ENCODE assay signal across 13 cellular contexts in genomic region chr17:81494984-81495383, GRCh38. TPM values are rescaled to one million over a fixed set of nuclear protein-coding genes. Genes with fewer than 3 reads are reported as not detected.
DNase-seq lines count a peak whose midpoint lies in the region; ATAC-seq and TF ChIP-seq lines count a peak whose summit lies in the region.
"Had no signal": no experiment of that assay in that cellular context is flagged by ENCODE, and none has a peak within 500 bp of the region (broad histone marks: within the 10 kb centered on the region; RNA-seq: fewer than 3 reads in every experiment).

No MANE protein-coding gene starts in this region.

- H2BK5ac ChIP-seq in neuronal stem cell (ENCODE audit: low read length) = no peak overlapping the region

- POLR2A ChIA-PET in SK-N-SH (lab: Yijun Ruan, JAX) = interaction anchor here (0.6 kb wide), 1 partner anchor 16 kb away, joined by 3 read pairs; no protein-coding TSS in a partner anchor

- no peaks in the 10 kb centered on the region for H3K9me3 Mint-ChIP-seq in stimulated activated memory B cell treated with anti-CD40 and anti-IgM and Interleukin-4, amounts not matched to agents 10 μg/mL and 1 μg/mL and 100 μg/mL, for 72 hours
- H3K9me3 Mint-ChIP-seq: mesothelial cell of epicardium; T-helper 1 cell treated with Interleukin-12 subunit alpha and Interleukin-12 subunit beta and Interleukin-4 antibody, amounts not matched to agents 30 μg/mL and 1 μg/mL, for 36 hours had no signal

- H3K9me2 ChIP-seq in MM.1S (replicated peaks; ENCODE audit: insufficient read depth, low read length) = no peaks in the 10 kb centered on the region
- H3K9me2 ChIP-seq in SK-N-SH = no peaks in the 10 kb centered on the region

- no peaks in the 10 kb centered on the region for H3K36me3 Mint-ChIP-seq in stimulated activated memory B cell treated with anti-CD40 and anti-IgM and Interleukin-4, amounts not matched to agents 10 μg/mL and 1 μg/mL and 100 μg/mL, for 72 hours
- H3K36me3 Mint-ChIP-seq: mesothelial cell of epicardium had no signal

- peaks cover 2% of the 10 kb centered on the region for H3K79me1 ChIP-seq in neuronal stem cell (ENCODE audit: low read depth, low read length)

- H3K9ac ChIP-seq in MM.1S (ENCODE audit: low read length) (no peak overlapping the region; the same call in 1 of the 2 replicates), SK-N-SH (no peak overlapping the region), neuronal stem cell (ENCODE audit: low read depth, low read length, poor library complexity) (no peak overlapping the region), colonic mucosa (ENCODE audit: low read depth in 2 of 2, low read length in 2 of 2) (no peak overlapping the region)

- H2AK5ac ChIP-seq in neuronal stem cell (ENCODE audit: low read depth, low read length) = no peak overlapping the region

- no peak overlapping the region for H3K27ac Mint-ChIP-seq in stimulated activated memory B cell treated with anti-CD40 and anti-IgM and Interleukin-4, amounts not matched to agents 10 μg/mL and 1 μg/mL and 100 μg/mL, for 72 hours
- H3K27ac Mint-ChIP-seq: mesothelial cell of epicardium had no signal

- H3K4me2 ChIP-seq in MM.1S (ENCODE audit: low read depth, low read length) = peak overlapping the region; percentile 65
- no peak overlapping the region for H3K4me2 ChIP-seq in SK-N-SH
- no peak overlapping the region for H3K4me2 ChIP-seq in neuronal stem cell (ENCODE audit: insufficient read depth, low read length, poor library complexity, severe bottlenecking)

- DNase-seq in NCI-H345 (lab: John Stamatoyannopoulos, UW) (peak; percentile 35), NCI-H345 treated with DMSO at 0.1 percent for 48 hours (lab: John Stamatoyannopoulos, UW; ENCODE audit: unreplicated experiment) (no peak), MM.1S (no peak), SK-N-SH (peak; percentile 86), neuronal stem cell (ENCODE audit: low spot score) (no peak), colonic mucosa (no peak), OCI-M2 (lab: John Stamatoyannopoulos, UW; ENCODE audit: unreplicated experiment) (no peak)
- DNase-seq: activated T-cell treated with anti-CD3 and anti-CD28 coated beads, Interleukin-2, amount 50 U/mL, for 1 hour; cerebellar nuclear complex had no signal

- H3K79me2 ChIP-seq in MM.1S (ENCODE audit: low read length) (no peaks in the 10 kb centered on the region), SK-N-SH (ENCODE audit: insufficient read depth) (no peaks in the 10 kb centered on the region)

- WGBS in SK-N-SH (ENCODE audit: low lambda C conversion rate) = 19% methylated on average over 3 of the region's 3 CpGs
- WGBS in neuronal stem cell (ENCODE audit: extremely low coverage in 2 of 2, insufficient read length in 2 of 2, insufficient replicate concordance in 1 of 2), 2 donors = no CpG with 5 or more reads among the region's 3 CpGs

- H3K18ac ChIP-seq in neuronal stem cell (ENCODE audit: low read length) = no peak overlapping the region

- no peak; the same call in 1 of the 2 replicates for TF ChIP-seq RAD21 in SK-N-SH (IDR thresholded peaks at IDR 0.05; ENCODE audit: low read length)

- no peak overlapping the region for H2BK12ac ChIP-seq in neuronal stem cell (ENCODE audit: low read length)

- H4K20me1 ChIP-seq in MM.1S (ENCODE audit: insufficient read depth, low read length) (no peaks in the 10 kb centered on the region), SK-N-SH (ENCODE audit: insufficient read depth) (no peaks in the 10 kb centered on the region)

- H3K27me3 Mint-ChIP-seq in stimulated activated memory B cell treated with anti-CD40 and anti-IgM and Interleukin-4, amounts not matched to agents 10 μg/mL and 1 μg/mL and 100 μg/mL, for 72 hours = peaks cover 54% of the 10 kb centered on the region

- CTCF ChIA-PET in SK-N-SH (lab: Yijun Ruan, JAX) = interaction anchor here (1.4 to 2.3 kb wide), 3 partner anchors 11 to 65 kb away, joined by 3 to 19 read pairs (median 4); no protein-coding TSS in a partner anchor

- intact Hi-C loops in colonic mucosa (cut with DNase I) = no loop called here

- no peak overlapping the region for H2BK15ac ChIP-seq in neuronal stem cell (ENCODE audit: low read length)

- no peak for TF ChIP-seq CTCF in MM.1S (IDR thresholded peaks at IDR 0.05; ENCODE audit: low read length)
- no peak for TF ChIP-seq CTCF in SK-N-SH (IDR thresholded peaks at IDR 0.05)
- no peak for TF ChIP-seq CTCF in colonic mucosa (IDR thresholded peaks at IDR 0.05)

- H3K36me3 ChIP-seq in MM.1S (replicated peaks; ENCODE audit: insufficient read depth, low read length) (no peaks in the 10 kb centered on the region), SK-N-SH (replicated peaks in 1 of 2; ENCODE audit: control insufficient read depth in 1 of 2, insufficient read depth in 2 of 2, low read length in 1 of 2) (no peaks in the 10 kb centered on the region), neuronal stem cell (replicated peaks in 1 of 2; ENCODE audit: control insufficient read depth in 2 of 2, insufficient read depth in 2 of 2, low read length in 2 of 2) (no peaks in the 10 kb centered on the region), colonic mucosa (no peaks in the 10 kb centered on the region)

- H3K4ac ChIP-seq in neuronal stem cell (ENCODE audit: low read length) = no peak overlapping the region

- H3K27ac ChIP-seq in MM.1S (ENCODE audit: low read length) (no peak overlapping the region), SK-N-SH (ENCODE audit: low read depth in 2 of 2, low read length in 1 of 2) (peak overlapping the region in 1 of 2 experiments; percentile 29; a peak in 1 of 4 replicates), neuronal stem cell (replicated peaks; ENCODE audit: low read length) (no peak overlapping the region), colonic mucosa (no peak overlapping the region)
- H3K27ac ChIP-seq: skin epidermis had no signal

- no peaks in the 10 kb centered on the region for H3K4me1 Mint-ChIP-seq in stimulated activated memory B cell treated with anti-CD40 and anti-IgM and Interleukin-4, amounts not matched to agents 10 μg/mL and 1 μg/mL and 100 μg/mL, for 72 hours

- H3K9me3 ChIP-seq in MM.1S (replicated peaks; ENCODE audit: insufficient read depth, low read length) (no peaks in the 10 kb centered on the region), SK-N-SH (no peaks in the 10 kb centered on the region), neuronal stem cell (replicated peaks in 1 of 2; ENCODE audit: control insufficient read depth in 2 of 2, insufficient read depth in 1 of 2, low read depth in 1 of 2, low read length in 2 of 2) (no peaks in the 10 kb centered on the region), colonic mucosa (no peaks in the 10 kb centered on the region)

- H2AFZ ChIP-seq in MM.1S (ENCODE audit: low read length) = peak overlapping the region; percentile 65
- H2AFZ ChIP-seq in SK-N-SH (ENCODE audit: low read depth) = no peak overlapping the region
- H2AFZ ChIP-seq in neuronal stem cell (ENCODE audit: low read length) = peak overlapping the region; percentile 64

- TF ChIP-seq EP300 in SK-N-SH (IDR thresholded peaks at IDR 0.05; ENCODE audit: borderline replicate concordance in 1 of 2, low read depth in 1 of 2, low read length in 1 of 2) = no peak

- H3K27me3 ChIP-seq in MM.1S (replicated peaks; ENCODE audit: insufficient read depth, low read length) (peaks cover 89% of the 10 kb centered on the region), SK-N-SH (ENCODE audit: insufficient read depth) (no peaks in the 10 kb centered on the region), neuronal stem cell (ENCODE audit: control insufficient read depth in 3 of 3, insufficient read depth in 3 of 3, low read depth in 1 of 3, low read length in 3 of 3) (peaks cover 0 to under 1% (median 0%) of the 10 kb centered on the region in 3 experiments), colonic mucosa (no peaks in the 10 kb centered on the region)

- H3K4me1 ChIP-seq in MM.1S (ENCODE audit: low read length) (peaks cover 6% of the 10 kb centered on the region; the same call in 1 of the 2 replicates), SK-N-SH (ENCODE audit: control insufficient read depth in 1 of 2, insufficient read depth in 2 of 2, low read depth in 1 of 2, low read length in 1 of 2) (peaks cover 0 to 10% of the 10 kb centered on the region in 2 experiments; a peak in 1 of 4 replicates), neuronal stem cell (ENCODE audit: control insufficient read depth in 2 of 2, insufficient read depth in 1 of 2, low read depth in 1 of 2, low read length in 2 of 2) (peaks cover 8 to 17% of the 10 kb centered on the region in 2 donors), colonic mucosa (no peaks in the 10 kb centered on the region)

- ATAC-seq in stimulated activated memory B cell treated with anti-CD40 and anti-IgM and Interleukin-4, amounts not matched to agents 10 μg/mL and 1 μg/mL and 100 μg/mL, for 72 hours = no peak

- no peak overlapping the region for H3K14ac ChIP-seq in neuronal stem cell (ENCODE audit: low read length)

- no peak overlapping the region for H4K8ac ChIP-seq in neuronal stem cell (ENCODE audit: low read depth, low read length)

- H3K23ac ChIP-seq in neuronal stem cell (ENCODE audit: low read depth, low read length, poor library complexity) = no peak overlapping the region

- no peak overlapping the region for H4K91ac ChIP-seq in neuronal stem cell (ENCODE audit: low read depth, low read length, poor library complexity)

- no peaks in the 10 kb centered on the region for H3F3A ChIP-seq in MM.1S (ENCODE audit: insufficient read depth, low read length)
- H3F3A ChIP-seq in SK-N-SH (replicated peaks; ENCODE audit: insufficient read depth) = peaks cover 3% of the 10 kb centered on the region

- no peak overlapping the region for H3K4me3 Mint-ChIP-seq in stimulated activated memory B cell treated with anti-CD40 and anti-IgM and Interleukin-4, amounts not matched to agents 10 μg/mL and 1 μg/mL and 100 μg/mL, for 72 hours
- H3K4me3 Mint-ChIP-seq: mesothelial cell of epicardium; T-helper 1 cell treated with Interleukin-12 subunit alpha and Interleukin-12 subunit beta and Interleukin-4 antibody, amounts not matched to agents 30 μg/mL and 1 μg/mL, for 36 hours had no signal

- peak overlapping the region; percentile 24 for H3K4me3 ChIP-seq in MM.1S (ENCODE audit: low read length)
- no peak overlapping the region for H3K4me3 ChIP-seq in SK-N-SH (ENCODE audit: low read depth in 2 of 2, low read length in 1 of 2)
- no peak overlapping the region for H3K4me3 ChIP-seq in neuronal stem cell (ENCODE audit: low read length in 2 of 2)
- H3K4me3 ChIP-seq in colonic mucosa = no peak overlapping the region
- H3K4me3 ChIP-seq: skin epidermis had no signal

- no peak overlapping the region for H2BK120ac ChIP-seq in neuronal stem cell (ENCODE audit: low read depth, low read length)

RNA-seq across cellular contexts. Expression of gene ACTG1, which starts 17.6 kb away (rescaled TPM):
- polyA plus RNA-seq in SK-N-SH (2012; rRNA removed) = 3,367 and 7,871 TPM in 2 replicates
- polyA plus RNA-seq in SK-N-SH (2012; cell fraction: cytosol; rRNA removed) = 4,016 and 6,640 TPM in 2 replicates
- polyA plus RNA-seq in SK-N-SH (2012; cell fraction: nucleus; rRNA removed) = 7,589 and 12,425 TPM in 2 replicates
- 5,937 TPM for polyA plus RNA-seq in neuronal stem cell (2013, experiment 1 of 2)
- polyA plus RNA-seq in neuronal stem cell (2013, experiment 2 of 2) = 5,622 TPM
- 1,000 to 10,000 TPM; 4,489 to 4,790 TPM for total RNA-seq in colonic mucosa

RNA-seq across cellular contexts. Expression of gene FSCN2, which starts 33.2 kb away (rescaled TPM):
- polyA plus RNA-seq in SK-N-SH (2012; rRNA removed) = 2.0 and 2.1 TPM in 2 replicates
- polyA plus RNA-seq in SK-N-SH (2012; cell fraction: cytosol; rRNA removed) = 0.31 and 0.79 TPM in 2 replicates
- polyA plus RNA-seq in SK-N-SH (2012; cell fraction: nucleus; rRNA removed) = 10.6 and 13.6 TPM in 2 replicates
- polyA plus RNA-seq in neuronal stem cell (2013, experiment 1 of 2) = 0.20 TPM
- 0.25 TPM for polyA plus RNA-seq in neuronal stem cell (2013, experiment 2 of 2)
- total RNA-seq in colonic mucosa = 1 to 10 TPM; 1.0 to 2.2 TPM

RNA-seq across cellular contexts. Expression of gene FAAP100, which starts 57.2 kb away (rescaled TPM):
- 17.1 and 18.9 TPM in 2 replicates for polyA plus RNA-seq in SK-N-SH (2012; rRNA removed)
- 6.8 and 12.0 TPM in 2 replicates for polyA plus RNA-seq in SK-N-SH (2012; cell fraction: cytosol; rRNA removed)
- 94.3 and 134 TPM in 2 replicates for polyA plus RNA-seq in SK-N-SH (2012; cell fraction: nucleus; rRNA removed)
- 11.8 TPM for polyA plus RNA-seq in neuronal stem cell (2013, experiment 1 of 2)
- polyA plus RNA-seq in neuronal stem cell (2013, experiment 2 of 2) = 12.1 TPM
- total RNA-seq in colonic mucosa = 10 to 100 TPM; 16.5 to 34.3 TPM

Comparison
In these comparisons a context has a peak if more than half of its experiments do, and no peak if none do; other contexts are left out.
1. DNase-seq: peak in NCI-H345 (single experiment) and SK-N-SH (single experiment); none in NCI-H345 treated with DMSO at 0.1 percent for 48 hours (single experiment), MM.1S (single experiment), neuronal stem cell (single experiment), colonic mucosa (single experiment) and OCI-M2 (single experiment).